7 cellular contexts compared by ENCODE assay signal in the genomic region with DNA sequence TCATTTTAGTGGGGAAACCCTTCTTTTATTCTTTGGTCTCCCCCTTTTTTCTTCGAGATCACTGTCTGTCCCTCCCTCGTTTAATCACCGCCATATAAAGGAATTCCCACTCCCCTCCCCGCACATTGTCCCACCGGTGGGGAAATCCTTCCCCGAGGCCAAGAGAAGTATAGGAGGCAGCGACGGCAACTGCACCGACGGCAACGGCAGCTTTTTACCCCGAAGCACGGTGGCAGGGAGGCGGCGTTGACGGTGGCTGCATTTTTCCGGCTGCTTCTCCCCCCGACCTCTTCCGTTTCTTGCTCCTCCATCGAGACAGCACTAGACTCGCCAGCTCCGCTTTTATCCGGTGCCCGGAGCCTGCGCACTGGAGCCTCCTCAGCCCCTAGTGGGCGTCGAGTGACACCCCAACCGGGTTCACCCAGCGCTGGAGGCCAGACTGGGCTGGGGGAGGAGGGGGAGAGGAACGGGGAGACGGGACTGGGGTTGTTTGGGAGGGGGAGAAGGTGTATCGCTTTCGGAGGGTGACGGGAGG. TPM values are rescaled to one million over a fixed set of nuclear protein-coding genes. Genes with fewer than 3 reads are reported as not detected.
DNase-seq lines count a peak whose midpoint lies in the region; ATAC-seq, FAIRE-seq and TF ChIP-seq lines count a peak whose summit lies in the region.

No MANE protein-coding gene starts in this region.

- peak overlapping the region; percentile 100 for H3K9ac ChIP-seq in K562 (ENCODE audit: insufficient read depth in 1 of 2, low read depth in 2 of 2, low read length in 2 of 2)

- in situ Hi-C loops in K562 (cut with MboI): no loop called here

- H3K36me3 ChIP-seq in K562 (ENCODE audit: control insufficient read depth, insufficient read depth, low read length): peaks cover 30% of the 10 kb centered on the region
- no peaks in the 10 kb centered on the region for H3K36me3 ChIP-seq in sigmoid colon

- H3K4me2 ChIP-seq in K562 (ENCODE audit: insufficient read depth, low read length): peak overlapping the region; percentile 95

- POLR2A ChIA-PET in K562 (lab: Yijun Ruan, JAX): interaction anchor here (0.5 to 7.3 kb wide), 25 partner anchors 10 to 426 kb away, joined by 3 to 144 read pairs (median 5); no protein-coding TSS in a partner anchor

- H4K20me1 ChIP-seq in K562 (replicated peaks; ENCODE audit: control insufficient read depth, insufficient read depth, low read length): peaks cover 34% of the 10 kb centered on the region

- TF ChIP-seq EP300 in K562 (IDR thresholded peaks at IDR 0.05; ENCODE audit: low read length) (peak; percentile 15; the same call in 1 of the 2 replicates), sigmoid colon (IDR thresholded peaks at IDR 0.05) (no peak)

- CTCF ChIA-PET in K562 (lab: Yijun Ruan, JAX; ENCODE audit: low intra/inter-chr PET ratio): no interaction called here

- peak overlapping the region; percentile 73 for H2AFZ ChIP-seq in K562 (ENCODE audit: low read depth, low read length)

- H3K9me3 ChIP-seq in K562 (replicated peaks; ENCODE audit: control insufficient read depth, insufficient read depth, low read depth, low read length) (no peaks in the 10 kb centered on the region), sigmoid colon (no peaks in the 10 kb centered on the region)

- no peak for TF ChIP-seq RAD21 in K562 (CRISPR knock-in tag; conservative IDR thresholded peaks at IDR 0.05 in 1 of 2, IDR thresholded peaks at IDR 0.05 in 1 of 2)

- H3K4me3 ChIP-seq in K562 (peak overlapping the region; percentile 78), sigmoid colon (peak overlapping the region; percentile 76 to 97 (median 86))

- no peak for FAIRE-seq in K562 (lab: Jason Lieb, UNC)

- TF ChIP-seq CTCF in K562 (IDR thresholded peaks at IDR 0.05 in 2 of 3, conservative IDR thresholded peaks at IDR 0.05 in 1 of 3; ENCODE audit: insufficient read depth in 2 of 3, low read depth in 1 of 3, low read length in 3 of 3) (peak; percentile 70 to 82 (median 74)), sigmoid colon (IDR thresholded peaks at IDR 0.05) (peak in 3 of 4 experiments; percentile 54 to 84 (median 74))

- peak; percentile 43 for DNase-seq in NCI-H187 treated with DMSO at 0.1 percent for 48 hours (lab: John Stamatoyannopoulos, UW)
- DNase-seq in T1000 (lab: John Stamatoyannopoulos, UW): peak; percentile 41
- peak; percentile 91 to 97 (median 94) for DNase-seq in K562 (ENCODE audit: extremely low read depth in 1 of 4, low spot score in 3 of 4)
- peak; percentile 38 for DNase-seq in iPS DF 4.7 (ENCODE audit: extremely low read depth, low spot score)
- peak; percentile 98 for DNase-seq in sigmoid colon

- H3K9me1 ChIP-seq in K562 (ENCODE audit: control insufficient read depth, insufficient read depth, low read length): no peaks in the 10 kb centered on the region

- ATAC-seq in GM18505 (IDR thresholded peaks at IDR 0.05; ENCODE audit: unreplicated experiment) (peak; percentile 35), HG02938 (IDR thresholded peaks at IDR 0.05; ENCODE audit: unreplicated experiment) (peak; percentile 29), K562 (peak; percentile 69)

- TF ChIP-seq POLR2A in GM18505 (IDR thresholded peaks at IDR 0.05; ENCODE audit: borderline replicate concordance, extremely low read depth, insufficient read depth, insufficient read length) (peak; percentile 92), K562 (conservative IDR thresholded peaks at IDR 0.05) (peak; percentile 100), sigmoid colon (IDR thresholded peaks at IDR 0.05) (peak; percentile 79 to 81)

- H3K4me1 ChIP-seq in K562 (replicated peaks in 1 of 2; ENCODE audit: control insufficient read depth in 2 of 2, insufficient read depth in 2 of 2, low read length in 2 of 2) (peaks cover 16 to 30% of the 10 kb centered on the region in 2 experiments), sigmoid colon (peaks cover 0 to 52% (median 41%) of the 10 kb centered on the region in 4 donors)

- H3K27me3 ChIP-seq in K562 (ENCODE audit: control insufficient read depth in 2 of 2, insufficient read depth in 2 of 2, low read length in 2 of 2): no peaks in the 10 kb centered on the region
- no peaks in the 10 kb centered on the region for H3K27me3 ChIP-seq in sigmoid colon

- H3K27ac ChIP-seq in K562 (ENCODE audit: extremely low read depth, low read depth, low read length) (peak overlapping the region; percentile 98), sigmoid colon (peak overlapping the region; percentile 98 to 99 (median 98))

- WGBS in K562 (ENCODE audit: insufficient coverage, low coverage, missing lambda C conversion rate): 1% methylated on average over 30 of the region's 34 CpGs
- 0% methylated on average over 34 of the region's 34 CpGs for WGBS in sigmoid colon, 2 donors

- peaks cover 95% of the 10 kb centered on the region for H3K79me2 ChIP-seq in K562 (ENCODE audit: control insufficient read depth, insufficient read depth, low read length)

- intact Hi-C loops in K562 (cut with micrococcal nuclease): loop anchor here (1.0 to 10.0 kb wide), 3 partner anchors 29 to 511 kb away; a partner anchor contains a TSS
- intact Hi-C loops in sigmoid colon (cut with DNase I): no loop called here

- BruUV-seq in K562 (replicated peaks; lab: Mats Ljungman, UMichigan): no TSS peak

TF ChIP-seq in K562, 482 proteins besides CTCF, POLR2A, EP300 and RAD21 (continues in another document):
- TF ChIP-seq CBFA2T2 (conservative IDR thresholded peaks at IDR 0.05): no peak
- TF ChIP-seq, protein P1, sequence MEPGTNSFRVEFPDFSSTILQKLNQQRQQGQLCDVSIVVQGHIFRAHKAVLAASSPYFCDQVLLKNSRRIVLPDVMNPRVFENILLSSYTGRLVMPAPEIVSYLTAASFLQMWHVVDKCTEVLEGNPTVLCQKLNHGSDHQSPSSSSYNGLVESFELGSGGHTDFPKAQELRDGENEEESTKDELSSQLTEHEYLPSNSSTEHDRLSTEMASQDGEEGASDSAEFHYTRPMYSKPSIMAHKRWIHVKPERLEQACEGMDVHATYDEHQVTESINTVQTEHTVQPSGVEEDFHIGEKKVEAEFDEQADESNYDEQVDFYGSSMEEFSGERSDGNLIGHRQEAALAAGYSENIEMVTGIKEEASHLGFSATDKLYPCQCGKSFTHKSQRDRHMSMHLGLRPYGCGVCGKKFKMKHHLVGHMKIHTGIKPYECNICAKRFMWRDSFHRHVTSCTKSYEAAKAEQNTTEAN (CRISPR knock-in tag; IDR thresholded peaks at IDR 0.05): peak; percentile 64; the same call in 1 of the 2 replicates
- TF ChIP-seq STAT5B (CRISPR knock-in tag; IDR thresholded peaks at IDR 0.05): no peak
- TF ChIP-seq, protein P2, sequence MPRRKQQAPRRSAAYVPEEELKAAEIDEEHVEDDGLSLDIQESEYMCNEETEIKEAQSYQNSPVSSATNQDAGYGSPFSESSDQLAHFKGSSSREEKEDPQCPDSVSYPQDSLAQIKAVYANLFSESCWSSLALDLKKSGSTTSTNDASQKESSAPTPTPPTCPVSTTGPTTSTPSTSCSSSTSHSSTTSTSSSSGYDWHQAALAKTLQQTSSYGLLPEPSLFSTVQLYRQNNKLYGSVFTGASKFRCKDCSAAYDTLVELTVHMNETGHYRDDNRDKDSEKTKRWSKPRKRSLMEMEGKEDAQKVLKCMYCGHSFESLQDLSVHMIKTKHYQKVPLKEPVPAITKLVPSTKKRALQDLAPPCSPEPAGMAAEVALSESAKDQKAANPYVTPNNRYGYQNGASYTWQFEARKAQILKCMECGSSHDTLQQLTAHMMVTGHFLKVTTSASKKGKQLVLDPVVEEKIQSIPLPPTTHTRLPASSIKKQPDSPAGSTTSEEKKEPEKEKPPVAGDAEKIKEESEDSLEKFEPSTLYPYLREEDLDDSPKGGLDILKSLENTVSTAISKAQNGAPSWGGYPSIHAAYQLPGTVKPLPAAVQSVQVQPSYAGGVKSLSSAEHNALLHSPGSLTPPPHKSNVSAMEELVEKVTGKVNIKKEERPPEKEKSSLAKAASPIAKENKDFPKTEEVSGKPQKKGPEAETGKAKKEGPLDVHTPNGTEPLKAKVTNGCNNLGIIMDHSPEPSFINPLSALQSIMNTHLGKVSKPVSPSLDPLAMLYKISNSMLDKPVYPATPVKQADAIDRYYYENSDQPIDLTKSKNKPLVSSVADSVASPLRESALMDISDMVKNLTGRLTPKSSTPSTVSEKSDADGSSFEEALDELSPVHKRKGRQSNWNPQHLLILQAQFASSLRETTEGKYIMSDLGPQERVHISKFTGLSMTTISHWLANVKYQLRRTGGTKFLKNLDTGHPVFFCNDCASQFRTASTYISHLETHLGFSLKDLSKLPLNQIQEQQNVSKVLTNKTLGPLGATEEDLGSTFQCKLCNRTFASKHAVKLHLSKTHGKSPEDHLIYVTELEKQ (CRISPR knock-in tag; IDR thresholded peaks at IDR 0.05): no peak
- TF ChIP-seq NFE2 (IDR thresholded peaks at IDR 0.05; ENCODE audit: low read depth): no peak
- peak; percentile 76 for TF ChIP-seq MTA3 (IDR thresholded peaks at IDR 0.05; ENCODE audit: borderline replicate concordance)

RNA-seq across cellular contexts. Expression of a gene that starts 0.7 kb away (rescaled TPM):
- 207 and 465 TPM in 2 replicates for total RNA-seq in K562 (2011; cell fraction: chromatin; rRNA removed; ENCODE audit: low replicate concordance)
- total RNA-seq in K562 (2011; cell fraction: nucleolus; rRNA removed): 88.1 and 130 TPM in 2 replicates
- total RNA-seq in K562 (2011; cell fraction: nucleoplasm; rRNA removed): 182 and 231 TPM in 2 replicates
- total RNA-seq in K562 (2014; rRNA removed) (33.5 and 38.1 TPM in 2 replicates), K562 (2014; rRNA removed; fragmentation: Illumina TruSeq; extraction: Trizol) (41.7 and 46.6 TPM in 2 replicates), K562 (2015; rRNA removed; fragmentation: Illumina TruSeq; extraction: Trizol) (38.6 and 39.9 TPM in 2 replicates), K562 (2021) (48.1 and 55.3 TPM in 2 replicates), sigmoid colon (100 to 1,000 TPM in 3 of 4 donors, 10 to 100 TPM in 1; 84.7 to 109 (median 104) TPM)
- polyA plus RNA-seq in K562 (2011; rRNA removed) (11.1 and 14.5 TPM in 2 replicates), K562 (2014; fragmentation: Illumina TruSeq; extraction: Trizol) (33.8 and 38.7 TPM in 2 replicates), K562 (2014; fragmentation: Nextera tagmentation; extraction: Ambion mirVana) (10 to 100 TPM in 1 of 2 experiments, 1 to 10 TPM in 1; 8.9 to 15.9 TPM), K562 (2014; rRNA removed) (18.2 and 23.4 TPM in 2 replicates), sigmoid colon (10 to 100 TPM; 20.6 to 38.7 (median 26.4) TPM)
- 7.9 and 14.7 TPM in 2 replicates for polyA plus RNA-seq in K562 (2011; cell fraction: cytosol; rRNA removed)
- 55.0 and 72.1 TPM in 2 replicates for polyA plus RNA-seq in K562 (2011; cell fraction: nucleus; rRNA removed)
- 26.5 and 30.8 TPM in 2 replicates for polyA plus RNA-seq in K562 (2012)
- 84.5 and 96.0 TPM in 2 replicates for polyA minus RNA-seq in K562 (2011; rRNA and poly(A)+ RNA removed)
- polyA minus RNA-seq in K562 (2011; cell fraction: cytosol; rRNA and poly(A)+ RNA removed): 28.8 and 34.0 TPM in 2 replicates
- 110 and 143 TPM in 2 replicates for polyA minus RNA-seq in K562 (2011; cell fraction: nucleus; rRNA and poly(A)+ RNA removed)

Comparison
In these comparisons a context has a peak if more than half of its experiments do, and no peak if none do; other contexts are left out.
1. Peak in every context shown above with its lines: DNase-seq, ATAC-seq, H3K4me3 ChIP-seq and H3K27ac ChIP-seq.
2. DNase-seq: peak in every context shown above with its lines; median percentile 98 in sigmoid colon; 94 in K562; 43 in NCI-H187 treated with DMSO at 0.1 percent for 48 hours; 41 in T1000; 38 in iPS DF 4.7.